In genomic region chr11:2194877-2195755, GRCh38 we compare ENCODE assay signal across 8 cellular contexts. TPM values are rescaled to one million over a fixed set of nuclear protein-coding genes. Genes with fewer than 3 reads are reported as not detected.
DNase-seq lines count a peak whose midpoint lies in the region; ATAC-seq, FAIRE-seq and TF ChIP-seq lines count a peak whose summit lies in the region.

No MANE protein-coding gene starts in this region.

- H3K4me3 ChIP-seq in AG04449 (ENCODE audit: low read depth, low read length) (no peak overlapping the region), SJCRH30 (no peak overlapping the region), kidney (ENCODE audit: low read length in 2 of 2) (no peak overlapping the region)

- H3K27ac Mint-ChIP-seq in activated naive CD8-positive, alpha-beta T cell treated with anti-CD3 and anti-CD28 coated beads, Interleukin-2, amount 50 U/mL, for 24 hours, result no peak overlapping the region

- no peak overlapping the region for H3K27ac ChIP-seq in SJCRH30
- H3K27ac ChIP-seq in kidney (ENCODE audit: low read depth in 2 of 2, low read length in 2 of 2), result no peak overlapping the region

- no peak for DNase-seq in AG04449 (ENCODE audit: low read depth, low spot score)
- peak; percentile 74 for DNase-seq in GM13977 (ENCODE audit: low spot score)
- peak; percentile 93 to 94 for DNase-seq in SJCRH30
- peak; percentile 73 for DNase-seq in activated naive CD8-positive, alpha-beta T cell treated with anti-CD3 and anti-CD28 coated beads, Interleukin-2, amount 50 U/mL, for 24 hours
- DNase-seq in kidney, result no peak
- peak; percentile 16 to 20 for DNase-seq in stimulated activated CD8-positive, alpha-beta memory T cell treated with anti-CD3 and anti-CD28 coated beads, Interleukin-7, amount 100 ng/mL, for 48 hours (ENCODE audit: extremely low read depth in 1 of 2, low read depth in 1 of 2)
- no peak for DNase-seq in A172 (ENCODE audit: low spot score)

- in situ Hi-C loops in GM13977 (cut with MboI; ENCODE audit: low pct_unique_long_range_greater_than_20kb, low sequenced_read_pairs, unreplicated experiment), result loop anchor here (25.0 kb wide), 1 partner anchor 217 kb away; the partner anchor contains the start of gene TSSC4

- no peaks in the 10 kb centered on the region for H3K36me3 Mint-ChIP-seq in activated naive CD8-positive, alpha-beta T cell treated with anti-CD3 and anti-CD28 coated beads, Interleukin-2, amount 50 U/mL, for 24 hours (ENCODE audit: low read depth)

- CTCF ChIA-PET in AG04449 (lab: Yijun Ruan, JAX), result interaction anchor here (0.7 to 4.9 kb wide), 23 partner anchors 9 to 345 kb away, joined by 3 to 108 read pairs (median 5); partner anchors contain the start of gene CD81

- H3K4me1 Mint-ChIP-seq in activated naive CD8-positive, alpha-beta T cell treated with anti-CD3 and anti-CD28 coated beads, Interleukin-2, amount 50 U/mL, for 24 hours, result peaks cover 3% of the 10 kb centered on the region

- H3K4me1 ChIP-seq in SJCRH30, result peaks cover 25% of the 10 kb centered on the region
- no peaks in the 10 kb centered on the region for H3K4me1 ChIP-seq in kidney (ENCODE audit: control insufficient read depth in 1 of 2, insufficient read depth in 1 of 2, low read depth in 1 of 2, low read length in 2 of 2)

- no peaks in the 10 kb centered on the region for H3K36me3 ChIP-seq in SJCRH30
- no peaks in the 10 kb centered on the region for H3K36me3 ChIP-seq in kidney (ENCODE audit: control insufficient read depth in 1 of 2, insufficient read depth in 2 of 2, low read length in 2 of 2)

- no peaks in the 10 kb centered on the region for H3K9me3 ChIP-seq in SJCRH30 (replicated peaks)
- H3K9me3 ChIP-seq in kidney (ENCODE audit: control insufficient read depth in 1 of 2, low read length in 2 of 2), result no peaks in the 10 kb centered on the region

- intact Hi-C loops in kidney (cut with DNase I), result loop anchor here (5.0 kb wide), 1 partner anchor 227 kb away; no protein-coding TSS in a partner anchor

- peaks cover 13% of the 10 kb centered on the region for H3K27me3 Mint-ChIP-seq in activated naive CD8-positive, alpha-beta T cell treated with anti-CD3 and anti-CD28 coated beads, Interleukin-2, amount 50 U/mL, for 24 hours

- H3K4me3 Mint-ChIP-seq in activated naive CD8-positive, alpha-beta T cell treated with anti-CD3 and anti-CD28 coated beads, Interleukin-2, amount 50 U/mL, for 24 hours, result no peak overlapping the region

- H3K9me3 Mint-ChIP-seq in activated naive CD8-positive, alpha-beta T cell treated with anti-CD3 and anti-CD28 coated beads, Interleukin-2, amount 50 U/mL, for 24 hours, result no peaks in the 10 kb centered on the region

- TF ChIP-seq CTCF in AG04449 (IDR thresholded peaks at IDR 0.05; ENCODE audit: insufficient read depth, low read length, missing control alignments) (peak; percentile 92), GM13977 (IDR thresholded peaks at IDR 0.05; ENCODE audit: extremely low read depth, insufficient read depth, missing control alignments) (peak; percentile 81), kidney (IDR thresholded peaks at IDR 0.05; ENCODE audit: borderline replicate concordance, extremely low read depth, insufficient read depth) (peak; percentile 63)

- ATAC-seq in activated naive CD8-positive, alpha-beta T cell treated with anti-CD3 and anti-CD28 coated beads, Interleukin-2, amount 50 U/mL, for 24 hours, result no peak
- no peak for ATAC-seq in HG03280 (IDR thresholded peaks at IDR 0.05; ENCODE audit: unreplicated experiment)

- peaks cover 7% of the 10 kb centered on the region; the same call in 1 of the 2 replicates for H3K27me3 ChIP-seq in SJCRH30

- H3K9ac ChIP-seq in kidney (ENCODE audit: low read length in 2 of 2), result no peak overlapping the region

- POLR2A ChIA-PET in AG04449 (lab: Yijun Ruan, JAX), result interaction anchor here (0.9 kb wide), 1 partner anchor 224 kb away, joined by 4 read pairs; no protein-coding TSS in a partner anchor

- no peak for FAIRE-seq in kidney (lab: Jason Lieb, UNC)

RNA-seq across cellular contexts. Expression of gene TH, which starts 23.5 kb away (rescaled TPM):
- total RNA-seq in SJCRH30 (2014; rRNA removed; shearing (Covaris generic)), result not detected in 2 replicates
- not detected for total RNA-seq in kidney
- polyA plus RNA-seq in kidney (ENCODE audit: insufficient read depth, low read depth, low replicate concordance), result not detected
- total RNA-seq in A172 (2014; rRNA removed; shearing (Covaris generic)), result 0.26 and 0.43 TPM in 2 replicates

RNA-seq across cellular contexts. Expression of gene INS, which starts 34.1 kb away (rescaled TPM):
- total RNA-seq in SJCRH30 (2014; rRNA removed; shearing (Covaris generic)), result not detected in 2 replicates
- not detected for total RNA-seq in kidney
- polyA plus RNA-seq in kidney (ENCODE audit: insufficient read depth, low read depth, low replicate concordance), result not detected
- total RNA-seq in A172 (2014; rRNA removed; shearing (Covaris generic)), result not detected in 2 replicates

RNA-seq across cellular contexts. Expression of gene IGF2, which starts 55.9 kb away (rescaled TPM):
- 513 and 574 TPM in 2 replicates for total RNA-seq in SJCRH30 (2014; rRNA removed; shearing (Covaris generic))
- total RNA-seq in kidney, result 30.5 TPM
- polyA plus RNA-seq in kidney (ENCODE audit: insufficient read depth, low read depth, low replicate concordance), result 10.2 TPM
- 0.67 and 0.90 TPM in 2 replicates for total RNA-seq in A172 (2014; rRNA removed; shearing (Covaris generic))

Comparison
In these comparisons a context has a peak if more than half of its experiments do, and no peak if none do; other contexts are left out.
1. DNase-seq: peak in GM13977 (single experiment), SJCRH30 (2 of 2), activated naive CD8-positive, alpha-beta T cell treated with anti-CD3 and anti-CD28 coated beads, Interleukin-2, amount 50 U/mL, for 24 hours (single experiment) and stimulated activated CD8-positive, alpha-beta memory T cell treated with anti-CD3 and anti-CD28 coated beads, Interleukin-7, amount 100 ng/mL, for 48 hours (2 of 2); none in AG04449 (single experiment), kidney (single experiment) and A172 (single experiment).
2. RNA of gene IGF2, which starts 55.9 kb away (total RNA-seq): 513 to 574 TPM in SJCRH30 and 30.5 TPM in kidney (single experiment); 0.67 to 0.90 TPM in A172; every median in the first group is over 10 times any median in the second.
3. Peak in every context shown above with its lines, with median percentiles within 50 percentile points of each other: CTCF ChIP-seq.